ENCODE assay signal across 1 cellular context in the genomic region with DNA sequence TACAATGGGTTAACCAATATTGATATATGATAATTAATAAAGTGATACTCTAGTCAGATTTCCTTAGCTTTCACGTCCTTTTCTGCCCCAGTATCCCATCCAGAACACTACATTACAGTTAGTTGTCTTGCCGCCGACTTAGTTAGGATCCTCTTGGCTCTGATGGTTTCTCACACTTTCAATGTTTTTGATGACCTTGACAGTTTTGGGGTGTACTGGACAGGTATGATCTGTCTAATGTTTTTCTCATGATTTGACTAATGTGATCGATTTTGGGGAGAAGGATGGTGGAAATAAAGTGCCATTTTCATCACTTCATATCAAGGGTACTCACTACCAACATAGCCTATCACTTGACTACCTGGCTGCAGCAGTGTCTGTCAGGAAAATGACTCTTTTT.
TF ChIP-seq lines count a peak whose summit lies in the region.

No MANE protein-coding gene starts in this region.

TF ChIP-seq in HepG2, 621 proteins besides CTCF, POLR2A, EP300 and RAD21 (continued from another document):
- TF ChIP-seq GRHL1 (CRISPR knock-in tag; conservative IDR thresholded peaks at IDR 0.05) (no peak), REXO4 (CRISPR knock-in tag; IDR thresholded peaks at IDR 0.05; ENCODE audit: borderline replicate concordance) (no peak), MAFF (IDR thresholded peaks at IDR 0.05; ENCODE audit: low read depth, low read length) (peak; percentile 71)
